In genomic region chr17:47937915-47938314, GRCh38 we compare ENCODE assay signal across 30 cellular contexts. TPM values are rescaled to one million over a fixed set of nuclear protein-coding genes. Genes with fewer than 3 reads are reported as not detected.
DNase-seq lines count a peak whose midpoint lies in the region; ATAC-seq, FAIRE-seq and TF ChIP-seq lines count a peak whose summit lies in the region.
"Had no signal": no experiment of that assay in that cellular context is flagged by ENCODE, and none has a peak within 500 bp of the region (broad histone marks: within the 10 kb centered on the region; RNA-seq: fewer than 3 reads in every experiment).

No MANE protein-coding gene starts in this region.

- H3K27me3 Mint-ChIP-seq in activated CD4-positive, alpha-beta memory T cell treated with anti-CD3 and anti-CD28 coated beads for 36 hours: no peaks in the 10 kb centered on the region
- no peaks in the 10 kb centered on the region for H3K27me3 Mint-ChIP-seq in activated CD4-positive, alpha-beta memory T cell treated with anti-CD3 and anti-CD28 coated beads, Interleukin-2, amount 10 ng/mL, durations not matched to agents 7 days and 5 days
- H3K27me3 Mint-ChIP-seq: CD4-positive, alpha-beta memory T cell; IgD-negative memory B cell had no signal

- no peaks in the 10 kb centered on the region for H3K9me3 ChIP-seq in GM12878 (replicated peaks; ENCODE audit: control insufficient read depth, insufficient read depth, low read length)
- H3K9me3 ChIP-seq: A549, HAP-1, SJCRH30 had no signal

- no peak for TF ChIP-seq POLR2A in GM12878 (IDR thresholded peaks at IDR 0.05; ENCODE audit: low read depth, low read length)

- POLR2A ChIA-PET in activated CD4-positive, alpha-beta memory T cell treated with anti-CD3 and anti-CD28 coated beads for 36 hours (lab: Charles Lee): interaction anchor here (1.4 kb wide), 1 partner anchor 42 kb away, joined by 3 read pairs; no protein-coding TSS in a partner anchor
- POLR2A ChIA-PET in activated CD4-positive, alpha-beta memory T cell treated with anti-CD3 and anti-CD28 coated beads, Interleukin-2, amount 10 ng/mL, durations not matched to agents 7 days and 5 days (lab: Charles Lee): no interaction called here
- POLR2A ChIA-PET in GM12878 (lab: Charles Lee): interaction anchor here (1.0 to 6.3 kb wide), 4 partner anchors 9 to 43 kb away, joined by 4 to 55 read pairs (median 6); partner anchors contain the start of genes CDK5RAP3 and SP2

- CTCF ChIA-PET in activated CD4-positive, alpha-beta memory T cell treated with anti-CD3 and anti-CD28 coated beads for 36 hours (lab: Charles Lee): interaction anchor here (4.5 kb wide), 1 partner anchor 10 kb away, joined by 52 read pairs; no protein-coding TSS in a partner anchor
- CTCF ChIA-PET in activated CD4-positive, alpha-beta memory T cell treated with anti-CD3 and anti-CD28 coated beads, Interleukin-2, amount 10 ng/mL, durations not matched to agents 7 days and 5 days (lab: Charles Lee): interaction anchor here (1.8 to 4.2 kb wide), 2 partner anchors 9 to 96 kb away, joined by 5 to 23 read pairs; partner anchors contain the start of gene SCRN2
- CTCF ChIA-PET in GM12878 (lab: Yijun Ruan, JAX): interaction anchor here (0.7 to 8.3 kb wide), 5 partner anchors 9 to 190 kb away, joined by 3 to 89 read pairs (median 4); partner anchors contain the start of gene CDK5RAP3

- H4K20me1 ChIP-seq in KMS-11 (ENCODE audit: insufficient read depth) (no peaks in the 10 kb centered on the region), GM12878 (ENCODE audit: control insufficient read depth, insufficient read depth) (no peaks in the 10 kb centered on the region)

- H3K4me1 Mint-ChIP-seq in activated CD4-positive, alpha-beta memory T cell treated with anti-CD3 and anti-CD28 coated beads for 36 hours (ENCODE audit: low read depth): peaks cover 35% of the 10 kb centered on the region
- H3K4me1 Mint-ChIP-seq in activated CD4-positive, alpha-beta memory T cell treated with anti-CD3 and anti-CD28 coated beads, Interleukin-2, amount 10 ng/mL, durations not matched to agents 7 days and 5 days: peaks cover 27% of the 10 kb centered on the region

- FAIRE-seq in GM12878 (lab: Jason Lieb, UNC): peak; percentile 87
- FAIRE-seq: A549, RCC 7860 had no signal

- H3K36me3 Mint-ChIP-seq in activated CD4-positive, alpha-beta memory T cell treated with anti-CD3 and anti-CD28 coated beads for 36 hours: no peaks in the 10 kb centered on the region
- peaks cover 2% of the 10 kb centered on the region for H3K36me3 Mint-ChIP-seq in activated CD4-positive, alpha-beta memory T cell treated with anti-CD3 and anti-CD28 coated beads, Interleukin-2, amount 10 ng/mL, durations not matched to agents 7 days and 5 days (ENCODE audit: low read depth)

- H3K27ac Mint-ChIP-seq in activated CD4-positive, alpha-beta memory T cell treated with anti-CD3 and anti-CD28 coated beads for 36 hours: peak overlapping the region; percentile 63
- no peak overlapping the region for H3K27ac Mint-ChIP-seq in activated CD4-positive, alpha-beta memory T cell treated with anti-CD3 and anti-CD28 coated beads, Interleukin-2, amount 10 ng/mL, durations not matched to agents 7 days and 5 days
- H3K27ac Mint-ChIP-seq: IgD-negative memory B cell had no signal

- H3K36me3 ChIP-seq in KMS-11 (ENCODE audit: insufficient read depth): no peaks in the 10 kb centered on the region
- H3K36me3 ChIP-seq in GM12878 (ENCODE audit: control insufficient read depth in 2 of 2, insufficient read depth in 2 of 2, low read length in 1 of 2): no peaks in the 10 kb centered on the region
- H3K36me3 ChIP-seq: HAP-1, SJCRH30 had no signal

- no peak for TF ChIP-seq RAD21 in GM12878 (IDR thresholded peaks at IDR 0.05; ENCODE audit: insufficient read depth, low read depth, low read length)

- H3K4me2 ChIP-seq in KMS-11 (peak overlapping the region; percentile 87), GM12878 (ENCODE audit: control insufficient read depth, insufficient read depth) (peak overlapping the region; percentile 66)
- H3K4me2 ChIP-seq: A549 had no signal

- H3K4me1 ChIP-seq in KMS-11 (ENCODE audit: low read depth, poor library complexity, severe bottlenecking): peaks cover 44% of the 10 kb centered on the region
- H3K4me1 ChIP-seq in GM12878 (ENCODE audit: control insufficient read depth, insufficient read depth, low read length): peaks cover 26% of the 10 kb centered on the region

- SMC1A ChIA-PET in GM12878 (lab: Charles Lee; ENCODE audit: uncharacterized antibody, unreplicated experiment): interaction anchor here (1.0 to 1.6 kb wide), 6 partner anchors 8 to 81 kb away, joined by 3 to 8 read pairs (median 6); no protein-coding TSS in a partner anchor

- TF ChIP-seq CTCF in GM12865 (IDR thresholded peaks at IDR 0.05; ENCODE audit: insufficient read depth, low read depth, low read length, missing control alignments) (no peak), KMS-11 (conservative IDR thresholded peaks at IDR 0.05; ENCODE audit: low read depth, low read length) (no peak), GM12878 (IDR thresholded peaks at IDR 0.05 in 2 of 3, conservative IDR thresholded peaks at IDR 0.05 in 1 of 3; ENCODE audit: control insufficient read depth in 2 of 3, extremely low read depth in 1 of 3, insufficient read depth in 1 of 3, low read depth in 3 of 3, low read length in 3 of 3) (no peak)

- in situ Hi-C loops in GM12878 (cut with MboI): no loop called here

- TF ChIP-seq EP300 in GM12878 (IDR thresholded peaks at IDR 0.05; ENCODE audit: borderline replicate concordance in 1 of 2, control insufficient read depth in 1 of 2, low read depth in 2 of 2, low read length in 2 of 2): no peak

- H3K4me3 Mint-ChIP-seq in activated CD4-positive, alpha-beta memory T cell treated with anti-CD3 and anti-CD28 coated beads for 36 hours: no peak overlapping the region
- no peak overlapping the region for H3K4me3 Mint-ChIP-seq in activated CD4-positive, alpha-beta memory T cell treated with anti-CD3 and anti-CD28 coated beads, Interleukin-2, amount 10 ng/mL, durations not matched to agents 7 days and 5 days
- H3K4me3 Mint-ChIP-seq: CD4-positive, alpha-beta memory T cell; IgD-negative memory B cell had no signal

- ATAC-seq in GM12878 (peak; percentile 18), HG02798 (IDR thresholded peaks at IDR 0.05; ENCODE audit: poor library complexity, unreplicated experiment) (no peak)
- ATAC-seq: A549, SK-N-SH treated with all-trans-retinoic acid at 6 μM for 48 hours had no signal

- DNase-seq in activated CD4-positive, alpha-beta memory T cell treated with anti-CD3 and anti-CD28 coated beads for 36 hours: peak; percentile 56
- DNase-seq in activated CD4-positive, alpha-beta memory T cell treated with anti-CD3 and anti-CD28 coated beads, Interleukin-2, amount 10 ng/mL, durations not matched to agents 7 days and 5 days: no peak
- DNase-seq in GM12865 (ENCODE audit: low read depth): peak; percentile 66
- no peak for DNase-seq in GM12878 (ENCODE audit: low read depth, low spot score)
- DNase-seq in germinal center (ENCODE audit: low spot score): no peak
- no peak for DNase-seq in SIG-M5 treated with dmso at 0.1 percent for 504 hours (lab: John Stamatoyannopoulos, UW; ENCODE audit: unreplicated experiment)
- DNase-seq: C1 segment of cervical spinal cord; CD4-positive, alpha-beta memory T cell; COR-L47; EL; GDM1; GOT3; Karpas-422; NCI-H1092 treated with DMSO at 0.1 percent for 48 hours; NCI-H1436; NCI-H187; NCI-H2081 treated with DMSO at 0.1 percent for 48 hours; NCI-H2171; NCI-H226; NCI-H510A; NCI-H69; SJCRH30 had no signal

- RAD21 ChIA-PET in GM12878 (lab: Charles Lee; ENCODE audit: unreplicated experiment): interaction anchor here (0.7 to 2.4 kb wide), 5 partner anchors 12 to 83 kb away, joined by 3 to 8 read pairs (median 3); partner anchors contain the start of gene CDK5RAP3

- H2AFZ ChIP-seq in KMS-11 (ENCODE audit: low read depth) (peak overlapping the region; percentile 47), GM12878 (ENCODE audit: control insufficient read depth, low read depth, low read length) (peak overlapping the region; percentile 71)

- H3K27ac ChIP-seq in KMS-11 (peak overlapping the region; percentile 75), GM12878 (ENCODE audit: control insufficient read depth, insufficient read depth) (peak overlapping the region; percentile 55)
- H3K27ac ChIP-seq: A549, SJCRH30 had no signal

- peak overlapping the region; percentile 63; the same call in 1 of the 2 replicates for H3K9ac ChIP-seq in KMS-11
- H3K9ac ChIP-seq in GM12878 (ENCODE audit: control insufficient read depth, insufficient read depth, low read length): peak overlapping the region; percentile 35; the same call in 1 of the 2 replicates

- intact Hi-C loops in activated CD4-positive, alpha-beta memory T cell treated with anti-CD3 and anti-CD28 coated beads for 36 hours (cut with micrococcal nuclease): no loop called here
- intact Hi-C loops in GM12878 (cut with micrococcal nuclease; ENCODE audit: unreplicated experiment): no loop called here

- BruUV-seq in GM12878 (replicated peaks; lab: Mats Ljungman, UMichigan): no TSS peak

- H3K79me2 ChIP-seq in KMS-11 (ENCODE audit: insufficient read depth, low read depth) (peaks cover 12% of the 10 kb centered on the region; the same call in 1 of the 2 replicates), GM12878 (ENCODE audit: control insufficient read depth, insufficient read depth, low read length) (peaks cover 22% of the 10 kb centered on the region)

- 18% methylated on average over 5 of the region's 5 CpGs for WGBS in GM12878 (ENCODE audit: insufficient coverage, insufficient replicate concordance, low lambda C conversion rate, missing lambda C conversion rate)

- H3K27me3 ChIP-seq in KMS-11 (ENCODE audit: insufficient read depth, low read depth): no peaks in the 10 kb centered on the region
- no peaks in the 10 kb centered on the region for H3K27me3 ChIP-seq in GM12878 (replicated peaks in 1 of 2; ENCODE audit: control insufficient read depth in 2 of 2, insufficient read depth in 2 of 2, low read length in 1 of 2)
- H3K27me3 ChIP-seq: SJCRH30 had no signal

- H3K4me3 ChIP-seq in GM12865 (ENCODE audit: low read depth, low read length): no peak overlapping the region
- no peak overlapping the region for H3K4me3 ChIP-seq in KMS-11 (IDR thresholded peaks at IDR 0.05; ENCODE audit: insufficient read depth, low read depth, low read length)
- 0 out of 2 replicates have a peak overlapping the region, but pooled peaks have one; percentile 21 for H3K4me3 ChIP-seq in GM12878
- H3K4me3 ChIP-seq: A549, HAP-1, SJCRH30 had no signal

- H3K9me3 Mint-ChIP-seq in activated CD4-positive, alpha-beta memory T cell treated with anti-CD3 and anti-CD28 coated beads for 36 hours: no peaks in the 10 kb centered on the region
- H3K9me3 Mint-ChIP-seq in activated CD4-positive, alpha-beta memory T cell treated with anti-CD3 and anti-CD28 coated beads, Interleukin-2, amount 10 ng/mL, durations not matched to agents 7 days and 5 days: no peaks in the 10 kb centered on the region
- H3K9me3 Mint-ChIP-seq: CD4-positive, alpha-beta memory T cell; IgD-negative memory B cell had no signal

RNA-seq across cellular contexts. Expression of gene PNPO, which starts 3.5 kb away (rescaled TPM):
- 10 to 100 TPM; 32.5 to 34.4 TPM for total RNA-seq in activated CD4-positive, alpha-beta memory T cell treated with anti-CD3 and anti-CD28 coated beads for 36 hours
- 10 to 100 TPM; 24.6 to 25.1 TPM for total RNA-seq in activated CD4-positive, alpha-beta memory T cell treated with anti-CD3 and anti-CD28 coated beads, Interleukin-2, amount 10 ng/mL, durations not matched to agents 7 days and 5 days
- 17.5 and 17.7 TPM in 2 replicates for total RNA-seq in GM12878 (2013; cell fraction: nucleolus; rRNA removed)
- total RNA-seq in GM12878 (2014; rRNA removed) (43.4 and 45.9 TPM in 2 replicates), GM12878 (2014; rRNA removed; fragmentation: Illumina TruSeq; extraction: Trizol) (33.6 and 34.5 TPM in 2 replicates), GM12878 (2021) (47.9 and 52.6 TPM in 2 replicates)
- 8.7 TPM for polyA plus RNA-seq in GM12878 (2011; ENCODE audit: low read depth)
- polyA plus RNA-seq in GM12878 (2011; rRNA removed) (22.1 and 30.1 TPM in 2 replicates), GM12878 (2014; fragmentation: Illumina TruSeq; extraction: Trizol) (40.1 and 41.3 TPM in 2 replicates), GM12878 (2014; fragmentation: Nextera tagmentation; extraction: Ambion mirVana) (10 to 100 TPM; 13.9 to 32.3 TPM), GM12878 (2014; rRNA removed) (32.9 and 34.1 TPM in 2 replicates), GM12878 (2016; fragmentation: Nextera tagmentation; extraction: Ambion mirVana) (10 to 100 TPM; 40.2 to 42.1 TPM)
- polyA plus RNA-seq in GM12878 (2011; cell fraction: cytosol; rRNA removed): 33.5 and 36.9 TPM in 2 replicates
- 10.9 and 14.7 TPM in 2 replicates for polyA plus RNA-seq in GM12878 (2011; cell fraction: nucleus; rRNA removed)
- polyA plus RNA-seq in GM12878 (2012): 9.9 and 11.5 TPM in 2 replicates
- 45.1 and 55.3 TPM in 2 replicates for polyA minus RNA-seq in GM12878 (2011; rRNA and poly(A)+ RNA removed)
- polyA minus RNA-seq in GM12878 (2011; cell fraction: cytosol; rRNA and poly(A)+ RNA removed): 14.4 and 18.4 TPM in 2 replicates
- 8.6 and 18.3 TPM in 2 replicates for polyA minus RNA-seq in GM12878 (2011; cell fraction: nucleus; rRNA and poly(A)+ RNA removed)

RNA-seq across cellular contexts. Expression of gene PRR15L, which starts 19.8 kb away (rescaled TPM):
- not detected for total RNA-seq in activated CD4-positive, alpha-beta memory T cell treated with anti-CD3 and anti-CD28 coated beads for 36 hours
- not detected for total RNA-seq in activated CD4-positive, alpha-beta memory T cell treated with anti-CD3 and anti-CD28 coated beads, Interleukin-2, amount 10 ng/mL, durations not matched to agents 7 days and 5 days
- not detected in 2 replicates for total RNA-seq in GM12878 (2013; cell fraction: nucleolus; rRNA removed)
- not detected in 2 replicates for total RNA-seq in GM12878 (2014; rRNA removed)
- not detected in 2 replicates for total RNA-seq in GM12878 (2014; rRNA removed; fragmentation: Illumina TruSeq; extraction: Trizol)
- not detected in 2 replicates for total RNA-seq in GM12878 (2021)
- not detected for polyA plus RNA-seq in GM12878 (2011; ENCODE audit: low read depth)
- polyA plus RNA-seq in GM12878 (2011; rRNA removed): not detected in 2 replicates
- not detected in 2 replicates for polyA plus RNA-seq in GM12878 (2011; cell fraction: cytosol; rRNA removed)
- polyA plus RNA-seq in GM12878 (2011; cell fraction: nucleus; rRNA removed): not detected in 2 replicates
- 0.11 TPM in 1 of 2 replicates, not detected in the other for polyA plus RNA-seq in GM12878 (2012)
- polyA plus RNA-seq in GM12878 (2014; fragmentation: Illumina TruSeq; extraction: Trizol): not detected in 2 replicates
- polyA plus RNA-seq in GM12878 (2014; fragmentation: Nextera tagmentation; extraction: Ambion mirVana): not detected
- polyA plus RNA-seq in GM12878 (2014; rRNA removed): not detected in 2 replicates
- under 1 TPM; 0.11 to 0.18 TPM for polyA plus RNA-seq in GM12878 (2016; fragmentation: Nextera tagmentation; extraction: Ambion mirVana)
- polyA minus RNA-seq in GM12878 (2011; rRNA and poly(A)+ RNA removed): not detected in 2 replicates
- polyA minus RNA-seq in GM12878 (2011; cell fraction: cytosol; rRNA and poly(A)+ RNA removed): not detected in 2 replicates
- not detected in 2 replicates for polyA minus RNA-seq in GM12878 (2011; cell fraction: nucleus; rRNA and poly(A)+ RNA removed)
- total RNA-seq: CD4-positive, alpha-beta memory T cell; OCI-LY7; SJCRH30 had no signal
- polyA plus RNA-seq: IgD-negative memory B cell had no signal

RNA-seq across cellular contexts. Expression of gene CDK5RAP3, which starts 33.0 kb away (rescaled TPM):
- total RNA-seq in activated CD4-positive, alpha-beta memory T cell treated with anti-CD3 and anti-CD28 coated beads for 36 hours: 100 to 1,000 TPM; 170 to 183 TPM
- total RNA-seq in activated CD4-positive, alpha-beta memory T cell treated with anti-CD3 and anti-CD28 coated beads, Interleukin-2, amount 10 ng/mL, durations not matched to agents 7 days and 5 days: 100 to 1,000 TPM; 194 to 205 TPM
- 248 and 271 TPM in 2 replicates for total RNA-seq in GM12878 (2013; cell fraction: nucleolus; rRNA removed)
- total RNA-seq in GM12878 (2014; rRNA removed) (150 and 159 TPM in 2 replicates), GM12878 (2014; rRNA removed; fragmentation: Illumina TruSeq; extraction: Trizol) (92.1 and 99.9 TPM in 2 replicates), GM12878 (2021) (168 and 177 TPM in 2 replicates)
- 293 TPM for polyA plus RNA-seq in GM12878 (2011; ENCODE audit: low read depth)
- polyA plus RNA-seq in GM12878 (2011; rRNA removed) (101 and 127 TPM in 2 replicates), GM12878 (2014; fragmentation: Illumina TruSeq; extraction: Trizol) (129 and 163 TPM in 2 replicates), GM12878 (2014; fragmentation: Nextera tagmentation; extraction: Ambion mirVana) (100 to 1,000 TPM in 1 of 2 experiments, 10 to 100 TPM in 1; 69.4 to 160 TPM), GM12878 (2014; rRNA removed) (204 and 209 TPM in 2 replicates), GM12878 (2016; fragmentation: Nextera tagmentation; extraction: Ambion mirVana) (100 to 1,000 TPM; 223 to 237 TPM)
- polyA plus RNA-seq in GM12878 (2011; cell fraction: cytosol; rRNA removed): 142 and 155 TPM in 2 replicates
- polyA plus RNA-seq in GM12878 (2011; cell fraction: nucleus; rRNA removed): 1,072 and 1,222 TPM in 2 replicates
- polyA plus RNA-seq in GM12878 (2012): 245 and 255 TPM in 2 replicates
- 97.9 and 132 TPM in 2 replicates for polyA minus RNA-seq in GM12878 (2011; rRNA and poly(A)+ RNA removed)
- polyA minus RNA-seq in GM12878 (2011; cell fraction: cytosol; rRNA and poly(A)+ RNA removed): 21.6 and 32.2 TPM in 2 replicates
- 148 and 158 TPM in 2 replicates for polyA minus RNA-seq in GM12878 (2011; cell fraction: nucleus; rRNA and poly(A)+ RNA removed)

RNA-seq across cellular contexts. Expression of gene SP2, which starts 41.9 kb away (rescaled TPM):
- 10 to 100 TPM; 15.1 to 17.2 TPM for total RNA-seq in activated CD4-positive, alpha-beta memory T cell treated with anti-CD3 and anti-CD28 coated beads for 36 hours
- 10 to 100 TPM; 24.6 to 25.6 TPM for total RNA-seq in activated CD4-positive, alpha-beta memory T cell treated with anti-CD3 and anti-CD28 coated beads, Interleukin-2, amount 10 ng/mL, durations not matched to agents 7 days and 5 days
- total RNA-seq in GM12878 (2013; cell fraction: nucleolus; rRNA removed): 5.2 and 5.3 TPM in 2 replicates
- 1.8 and 2.1 TPM in 2 replicates for total RNA-seq in GM12878 (2014; rRNA removed)
- 1.6 TPM in 2 replicates for total RNA-seq in GM12878 (2014; rRNA removed; fragmentation: Illumina TruSeq; extraction: Trizol)
- total RNA-seq in GM12878 (2021): 16.8 and 17.9 TPM in 2 replicates
- 8.5 TPM for polyA plus RNA-seq in GM12878 (2011; ENCODE audit: low read depth)
- polyA plus RNA-seq in GM12878 (2011; rRNA removed): 1.1 and 2.3 TPM in 2 replicates
- 3.1 and 3.5 TPM in 2 replicates for polyA plus RNA-seq in GM12878 (2011; cell fraction: cytosol; rRNA removed)
- 5.9 and 11.4 TPM in 2 replicates for polyA plus RNA-seq in GM12878 (2011; cell fraction: nucleus; rRNA removed)
- 12.1 and 20.9 TPM in 2 replicates for polyA plus RNA-seq in GM12878 (2012)
- 12.9 and 19.1 TPM in 2 replicates for polyA plus RNA-seq in GM12878 (2014; fragmentation: Illumina TruSeq; extraction: Trizol)
- polyA plus RNA-seq in GM12878 (2014; fragmentation: Nextera tagmentation; extraction: Ambion mirVana): 1 to 10 TPM; 1.2 to 1.9 TPM
- 7.3 and 10.4 TPM in 2 replicates for polyA plus RNA-seq in GM12878 (2014; rRNA removed)
- polyA plus RNA-seq in GM12878 (2016; fragmentation: Nextera tagmentation; extraction: Ambion mirVana): 10 to 100 TPM; 17.6 to 18.0 TPM
- 2.8 and 3.5 TPM in 2 replicates for polyA minus RNA-seq in GM12878 (2011; rRNA and poly(A)+ RNA removed)
- 6.1 and 6.8 TPM in 2 replicates for polyA minus RNA-seq in GM12878 (2011; cell fraction: cytosol; rRNA and poly(A)+ RNA removed)
- 0.85 and 2.0 TPM in 2 replicates for polyA minus RNA-seq in GM12878 (2011; cell fraction: nucleus; rRNA and poly(A)+ RNA removed)

Comparison
In these comparisons a context has a peak if more than half of its experiments do, and no peak if none do; other contexts are left out.
1. DNase-seq: peak in activated CD4-positive, alpha-beta memory T cell treated with anti-CD3 and anti-CD28 coated beads for 36 hours (single experiment) and GM12865 (single experiment); none in activated CD4-positive, alpha-beta memory T cell treated with anti-CD3 and anti-CD28 coated beads, Interleukin-2, amount 10 ng/mL, durations not matched to agents 7 days and 5 days (single experiment), GM12878 (single experiment), germinal center (single experiment) and SIG-M5 treated with dmso at 0.1 percent for 504 hours (single experiment).